ENCODE assay signal across 11 cellular contexts in genomic region chr18:58996131-58996632, GRCh38.
DNase-seq lines count a peak whose midpoint lies in the region; ATAC-seq, FAIRE-seq and TF ChIP-seq lines count a peak whose summit lies in the region.
"Had no signal": no experiment of that assay in that cellular context is flagged by ENCODE, and none has a peak within 500 bp of the region (broad histone marks: within the 10 kb centered on the region; RNA-seq: fewer than 3 reads in every experiment).

No MANE protein-coding gene starts in this region.

- POLR2A ChIA-PET in MCF 10A (lab: Yijun Ruan, JAX), result interaction anchor here (0.6 to 0.7 kb wide), 2 partner anchors 12 to 72 kb away, joined by 3 to 8 read pairs; no protein-coding TSS in a partner anchor

- peak; percentile 96 for FAIRE-seq in astrocyte (lab: Jason Lieb, UNC)
- FAIRE-seq: GM12892 had no signal

- H3K9ac ChIP-seq in mammary epithelial cell (ENCODE audit: insufficient read depth, low read length) (no peak overlapping the region), astrocyte (ENCODE audit: low read length) (peak overlapping the region; percentile 81)
- H3K9ac ChIP-seq: BLaER1 treated with 17β-estradiol and CSF1 and Interleukin-3, amounts not matched to agents 10 nM and 100 nM had no signal

- 55% methylated on average over 11 of the region's 11 CpGs for WGBS in mammary epithelial cell (ENCODE audit: low coverage, missing lambda C conversion rate)

- H3K36me3 ChIP-seq in mammary epithelial cell (ENCODE audit: insufficient read depth, low read length) (no peaks in the 10 kb centered on the region), astrocyte (ENCODE audit: insufficient read depth, low read length) (no peaks in the 10 kb centered on the region), vagina (no peaks in the 10 kb centered on the region)
- H3K36me3 ChIP-seq: BLaER1 treated with 17β-estradiol and CSF1 and Interleukin-3, amounts not matched to agents 10 nM and 100 nM had no signal

- TF ChIP-seq CTCF in MCF 10A (IDR thresholded peaks at IDR 0.05; ENCODE audit: unreplicated experiment) (no peak), mammary epithelial cell (conservative IDR thresholded peaks at IDR 0.05 in 1 of 2, IDR thresholded peaks at IDR 0.05 in 1 of 2; ENCODE audit: extremely low read depth in 1 of 2, insufficient read depth in 1 of 2, low read depth in 1 of 2, low read length in 2 of 2) (no peak), astrocyte (IDR thresholded peaks at IDR 0.05; ENCODE audit: insufficient read depth, low read depth, low read length) (no peak), vagina (IDR thresholded peaks at IDR 0.05) (no peak), omental fat pad (IDR thresholded peaks at IDR 0.05) (no peak)

- H3K4me2 ChIP-seq in mammary epithelial cell (ENCODE audit: insufficient read depth, low read depth, low read length) (no peak overlapping the region), astrocyte (ENCODE audit: low read length) (peak overlapping the region; percentile 73)

- BruUV-seq in MCF 10A (replicated peaks; lab: Mats Ljungman, UMichigan) (no TSS peak), mammary epithelial cell (replicated peaks; lab: Mats Ljungman, UMichigan) (no TSS peak)

- CTCF ChIA-PET in MCF 10A (lab: Yijun Ruan, JAX), result no interaction called here
- CTCF ChIA-PET in mammary epithelial cell (lab: Charles Lee; ENCODE audit: low non-redundant PET), result no interaction called here

- H3K36me3 Mint-ChIP-seq in MCF 10A (ENCODE audit: insufficient read depth, unreplicated experiment) (no peaks in the 10 kb centered on the region), astrocyte (ENCODE audit: low read depth, unreplicated experiment) (no peaks in the 10 kb centered on the region)

- H3K27me3 ChIP-seq in mammary epithelial cell (ENCODE audit: insufficient read depth, low read length) (no peaks in the 10 kb centered on the region), astrocyte (ENCODE audit: insufficient read depth, low read length) (no peaks in the 10 kb centered on the region), vagina (no peaks in the 10 kb centered on the region)
- H3K27me3 ChIP-seq: BLaER1 treated with 17β-estradiol and CSF1 and Interleukin-3, amounts not matched to agents 10 nM and 100 nM had no signal

- H3K79me2 ChIP-seq in mammary epithelial cell (ENCODE audit: insufficient read depth, low read length) (no peaks in the 10 kb centered on the region), astrocyte (ENCODE audit: insufficient read depth, low read length) (no peaks in the 10 kb centered on the region)

- H3K4me1 Mint-ChIP-seq in MCF 10A (ENCODE audit: insufficient read depth, unreplicated experiment) (peaks cover 48% of the 10 kb centered on the region), astrocyte (ENCODE audit: low read depth, unreplicated experiment) (peaks cover 58% of the 10 kb centered on the region)

- no peak for TF ChIP-seq POLR2A in vagina (IDR thresholded peaks at IDR 0.05)

- DNase-seq in MCF 10A (ENCODE audit: unreplicated experiment), result peak; percentile 65
- no peak for DNase-seq in mammary epithelial cell
- DNase-seq in astrocyte (ENCODE audit: low read depth), result peak; percentile 96
- DNase-seq in left ventricle myocardium superior, result peak; percentile 42
- DNase-seq in vagina (ENCODE audit: extremely low spot score in 2 of 2), result no peak
- no peak for DNase-seq in activated CD4-positive, alpha-beta T cell treated with anti-CD3 and anti-CD28 coated beads for 4 hours
- no peak for DNase-seq in sciatic nerve (ENCODE audit: low spot score)
- DNase-seq in omental fat pad (ENCODE audit: low spot score), result no peak
- DNase-seq: NCI-H1436 treated with DMSO at 0.1 percent for 48 hours had no signal

- H3K27me3 Mint-ChIP-seq in MCF 10A (ENCODE audit: insufficient read depth, unreplicated experiment) (no peaks in the 10 kb centered on the region), astrocyte (ENCODE audit: low read depth, unreplicated experiment) (no peaks in the 10 kb centered on the region)

- H3K4me1 ChIP-seq in mammary epithelial cell (ENCODE audit: insufficient read depth, low read length) (peaks cover 59% of the 10 kb centered on the region), astrocyte (ENCODE audit: insufficient read depth, low read length) (peaks cover 70% of the 10 kb centered on the region), vagina (peaks cover 29% of the 10 kb centered on the region)

- intact Hi-C loops in MCF 10A (cut with micrococcal nuclease) (no loop called here), mammary epithelial cell (cut with micrococcal nuclease) (loop anchor here (5.0 kb wide), 1 partner anchor 209 kb away; no protein-coding TSS in a partner anchor), left ventricle myocardium superior (cut with micrococcal nuclease) (loop anchor here (10.0 kb wide), 2 partner anchors 69 to 131 kb away; partner anchors contain the start of gene ZNF532), vagina (cut with DNase I) (loop anchor here (10.0 kb wide), 1 partner anchor 49 kb away; no protein-coding TSS in a partner anchor), sciatic nerve (cut with DNase I) (no loop called here)

- H3K27ac ChIP-seq in mammary epithelial cell (ENCODE audit: insufficient read depth, low read depth, low read length), result no peak overlapping the region
- peak overlapping the region; percentile 94 for H3K27ac ChIP-seq in astrocyte (ENCODE audit: low read depth, low read length)
- peak overlapping the region; percentile 9 for H3K27ac ChIP-seq in vagina
- H3K27ac ChIP-seq: BLaER1 treated with 17β-estradiol and CSF1 and Interleukin-3, amounts not matched to agents 10 nM and 100 nM had no signal

- ATAC-seq in left ventricle myocardium superior (peak; percentile 56), sciatic nerve (no peak), omental fat pad (ENCODE audit: low FRiP score) (no peak)

- H2AFZ ChIP-seq in mammary epithelial cell (ENCODE audit: low read depth, low read length) (no peak overlapping the region), astrocyte (ENCODE audit: low read depth, low read length) (no peak overlapping the region)

- H3K9me3 Mint-ChIP-seq in MCF 10A (ENCODE audit: unreplicated experiment), result no peaks in the 10 kb centered on the region
- no peaks in the 10 kb centered on the region for H3K9me3 Mint-ChIP-seq in astrocyte (ENCODE audit: unreplicated experiment)

- H3K27ac Mint-ChIP-seq in MCF 10A (ENCODE audit: low read depth, unreplicated experiment), result peak overlapping the region; percentile 33
- H3K27ac Mint-ChIP-seq in astrocyte (ENCODE audit: unreplicated experiment), result peak overlapping the region; percentile 41

- dilution Hi-C loops in mammary epithelial cell (cut with HindIII; ENCODE audit: low sequenced_read_pairs), result no loop called here

- no peak overlapping the region for H3K4me3 Mint-ChIP-seq in MCF 10A (ENCODE audit: unreplicated experiment)
- H3K4me3 Mint-ChIP-seq in astrocyte (ENCODE audit: unreplicated experiment), result peak overlapping the region; percentile 16

- in situ Hi-C loops in mammary epithelial cell (cut with MboI; ENCODE audit: low sequenced_read_pairs in 2 of 2), result no loop called here

- no peaks in the 10 kb centered on the region for H4K20me1 ChIP-seq in mammary epithelial cell (ENCODE audit: insufficient read depth, low read length)
- no peaks in the 10 kb centered on the region for H4K20me1 ChIP-seq in astrocyte (ENCODE audit: insufficient read depth, low read length)
- H4K20me1 ChIP-seq: BLaER1 treated with 17β-estradiol and CSF1 and Interleukin-3, amounts not matched to agents 10 nM and 100 nM had no signal

- H3K4me3 ChIP-seq in mammary epithelial cell (replicated peaks in 1 of 3; ENCODE audit: insufficient read depth in 1 of 3, low read depth in 2 of 3, low read length in 3 of 3) (no peak overlapping the region), astrocyte (ENCODE audit: insufficient read depth, low read depth, low read length) (no peak overlapping the region), vagina (no peak overlapping the region)
- H3K4me3 ChIP-seq: BLaER1 treated with 17β-estradiol and CSF1 and Interleukin-3, amounts not matched to agents 10 nM and 100 nM had no signal

- H3K9me3 ChIP-seq in mammary epithelial cell (replicated peaks; ENCODE audit: insufficient read depth, low read length), result no peaks in the 10 kb centered on the region
- no peaks in the 10 kb centered on the region for H3K9me3 ChIP-seq in astrocyte (ENCODE audit: insufficient read depth, low read depth, low read length)
- H3K9me3 ChIP-seq in vagina, result no peaks in the 10 kb centered on the region

Comparison
In these comparisons a context has a peak if more than half of its experiments do, and no peak if none do; other contexts are left out.
1. DNase-seq: peak in MCF 10A (single experiment), astrocyte (single experiment) and left ventricle myocardium superior (single experiment); none in mammary epithelial cell (single experiment), vagina (0 of 2), activated CD4-positive, alpha-beta T cell treated with anti-CD3 and anti-CD28 coated beads for 4 hours (0 of 2), sciatic nerve (single experiment) and omental fat pad (single experiment).
2. intact Hi-C loops: an anchor here in mammary epithelial cell (5.0 kb wide), left ventricle myocardium superior (10.0 kb wide) and vagina (10.0 kb wide); none called in MCF 10A and sciatic nerve.